23 cellular contexts compared by ENCODE assay signal in genomic region chr1:208288495-208288894, GRCh38. TPM values are rescaled to one million over a fixed set of nuclear protein-coding genes. Genes with fewer than 3 reads are reported as not detected.
DNase-seq lines count a peak whose midpoint lies in the region; ATAC-seq and TF ChIP-seq lines count a peak whose summit lies in the region.
"Had no signal": no experiment of that assay in that cellular context is flagged by ENCODE, and none has a peak within 500 bp of the region (broad histone marks: within the 10 kb centered on the region; RNA-seq: fewer than 3 reads in every experiment).

No MANE protein-coding gene starts in this region.

- peak overlapping the region; percentile 1 for H3K4me3 Mint-ChIP-seq in glutamatergic neuron (ENCODE audit: unreplicated experiment)
- H3K4me3 Mint-ChIP-seq in immature natural killer cell = peak overlapping the region; percentile 0 to 52 (median 24)
- H3K4me3 Mint-ChIP-seq in natural killer cell treated with Interleukin-12 subunit alpha and Interleukin-12 subunit beta and Interleukin-15 and Interleukin-18, amount 100 ng/mL, for 72 hours = peak overlapping the region; percentile 3
- H3K4me3 Mint-ChIP-seq: CD14-positive monocyte; CD4-positive, alpha-beta memory T cell; CD4-positive, CD25-positive, alpha-beta regulatory T cell; CD8-positive, alpha-beta memory T cell had no signal

- DNase-seq in glutamatergic neuron (no peak), immature natural killer cell (peak; percentile 10 to 17 (median 12)), T1000 (lab: John Stamatoyannopoulos, UW) (no peak), MV-4-11 (lab: John Stamatoyannopoulos, UW) (no peak), NCI-H2196 treated with DMSO at 0.1 percent for 48 hours (lab: John Stamatoyannopoulos, UW; ENCODE audit: unreplicated experiment) (no peak)
- DNase-seq in natural killer cell treated with Interleukin-12 subunit alpha and Interleukin-12 subunit beta and Interleukin-15 and Interleukin-18, amount 100 ng/mL, for 72 hours (ENCODE audit: low spot score) = peak; percentile 61
- DNase-seq: 8988T; ACHN; BE2C; C1 segment of cervical spinal cord; CD4-positive, alpha-beta memory T cell; CD4-positive, CD25-positive, alpha-beta regulatory T cell; CD8-positive, alpha-beta memory T cell; COR-L47; DMS 273 treated with DMSO at 0.1 percent for 48 hours; DMS153; DMS53; DMS79; DND-41; EL; GDM1 had no signal

- H3K4me1 Mint-ChIP-seq in glutamatergic neuron (ENCODE audit: low read depth, unreplicated experiment) = no peaks in the 10 kb centered on the region
- H3K4me1 Mint-ChIP-seq in immature natural killer cell = peaks cover 18 to 19% of the 10 kb centered on the region in 2 donors
- peaks cover 13 to 14% of the 10 kb centered on the region in 2 donors for H3K4me1 Mint-ChIP-seq in natural killer cell treated with Interleukin-12 subunit alpha and Interleukin-12 subunit beta and Interleukin-15 and Interleukin-18, amount 100 ng/mL, for 72 hours (ENCODE audit: low read depth in 2 of 2)
- H3K4me1 Mint-ChIP-seq: CD14-positive monocyte; CD4-positive, alpha-beta memory T cell; CD4-positive, CD25-positive, alpha-beta regulatory T cell had no signal

- ATAC-seq in natural killer cell treated with Interleukin-12 subunit alpha and Interleukin-12 subunit beta and Interleukin-15 and Interleukin-18, amount 100 ng/mL, for 72 hours = peak; percentile 75 to 78
- ATAC-seq: GM12878 had no signal

- no peak for TF ChIP-seq CTCF in glutamatergic neuron (IDR thresholded peaks at IDR 0.05; ENCODE audit: partially characterized antibody, unreplicated experiment)

- H3K36me3 Mint-ChIP-seq in glutamatergic neuron (ENCODE audit: unreplicated experiment) = no peaks in the 10 kb centered on the region
- H3K36me3 Mint-ChIP-seq in immature natural killer cell = no peaks in the 10 kb centered on the region
- H3K36me3 Mint-ChIP-seq in natural killer cell treated with Interleukin-12 subunit alpha and Interleukin-12 subunit beta and Interleukin-15 and Interleukin-18, amount 100 ng/mL, for 72 hours = no peaks in the 10 kb centered on the region
- H3K36me3 Mint-ChIP-seq: CD14-positive monocyte; CD4-positive, alpha-beta memory T cell; CD4-positive, CD25-positive, alpha-beta regulatory T cell had no signal

- H3K27me3 Mint-ChIP-seq in glutamatergic neuron (ENCODE audit: unreplicated experiment) = peaks cover 1% of the 10 kb centered on the region
- H3K27me3 Mint-ChIP-seq in immature natural killer cell (ENCODE audit: low read depth in 3 of 3) = peaks cover 0 to 16% (median 8%) of the 10 kb centered on the region in 3 donors
- H3K27me3 Mint-ChIP-seq in natural killer cell treated with Interleukin-12 subunit alpha and Interleukin-12 subunit beta and Interleukin-15 and Interleukin-18, amount 100 ng/mL, for 72 hours = peaks cover 50 to 57% of the 10 kb centered on the region in 2 donors

- peaks cover 1% of the 10 kb centered on the region for H3K9me3 Mint-ChIP-seq in glutamatergic neuron (ENCODE audit: unreplicated experiment)
- no peaks in the 10 kb centered on the region for H3K9me3 Mint-ChIP-seq in immature natural killer cell
- H3K9me3 Mint-ChIP-seq in natural killer cell treated with Interleukin-12 subunit alpha and Interleukin-12 subunit beta and Interleukin-15 and Interleukin-18, amount 100 ng/mL, for 72 hours = no peaks in the 10 kb centered on the region
- H3K9me3 Mint-ChIP-seq: CD8-positive, alpha-beta memory T cell had no signal

- no peak overlapping the region for H3K27ac Mint-ChIP-seq in glutamatergic neuron (ENCODE audit: unreplicated experiment)
- peak overlapping the region in 2 of 6 donors; percentile 8 to 69 for H3K27ac Mint-ChIP-seq in immature natural killer cell
- H3K27ac Mint-ChIP-seq in natural killer cell treated with Interleukin-12 subunit alpha and Interleukin-12 subunit beta and Interleukin-15 and Interleukin-18, amount 100 ng/mL, for 72 hours = no peak overlapping the region
- H3K27ac Mint-ChIP-seq: CD14-positive monocyte; CD4-positive, CD25-positive, alpha-beta regulatory T cell; CD8-positive, alpha-beta memory T cell had no signal

RNA-seq across cellular contexts. Expression of gene PLXNA2, which starts 44.3 kb away (rescaled TPM):
- 66.0 TPM for total RNA-seq in glutamatergic neuron (ENCODE audit: unreplicated experiment)
- polyA plus RNA-seq in immature natural killer cell = under 1 TPM in 1 of 3 donors, not detected in 2; 0.22 TPM
- total RNA-seq in natural killer cell treated with Interleukin-12 subunit alpha and Interleukin-12 subunit beta and Interleukin-15 and Interleukin-18, amount 100 ng/mL, for 72 hours = 1 to 10 TPM; 1.1 to 1.3 TPM

Comparison
In these comparisons a context has a peak if more than half of its experiments do, and no peak if none do; other contexts are left out.
1. DNase-seq: peak in immature natural killer cell (3 of 3) and natural killer cell treated with Interleukin-12 subunit alpha and Interleukin-12 subunit beta and Interleukin-15 and Interleukin-18, amount 100 ng/mL, for 72 hours (single experiment); none in glutamatergic neuron (single experiment), T1000 (single experiment), MV-4-11 (single experiment) and NCI-H2196 treated with DMSO at 0.1 percent for 48 hours (single experiment).
2. RNA of gene PLXNA2, which starts 44.3 kb away (total RNA-seq): 66.0 TPM in glutamatergic neuron (single experiment); 1.1 to 1.3 TPM in natural killer cell treated with Interleukin-12 subunit alpha and Interleukin-12 subunit beta and Interleukin-15 and Interleukin-18, amount 100 ng/mL, for 72 hours; every median in the first group is over 10 times any median in the second.
3. Peak in every context shown above with its lines, with median percentiles within 50 percentile points of each other: H3K4me3 Mint-ChIP-seq.